10 cellular contexts compared by ENCODE assay signal in the genomic region with DNA sequence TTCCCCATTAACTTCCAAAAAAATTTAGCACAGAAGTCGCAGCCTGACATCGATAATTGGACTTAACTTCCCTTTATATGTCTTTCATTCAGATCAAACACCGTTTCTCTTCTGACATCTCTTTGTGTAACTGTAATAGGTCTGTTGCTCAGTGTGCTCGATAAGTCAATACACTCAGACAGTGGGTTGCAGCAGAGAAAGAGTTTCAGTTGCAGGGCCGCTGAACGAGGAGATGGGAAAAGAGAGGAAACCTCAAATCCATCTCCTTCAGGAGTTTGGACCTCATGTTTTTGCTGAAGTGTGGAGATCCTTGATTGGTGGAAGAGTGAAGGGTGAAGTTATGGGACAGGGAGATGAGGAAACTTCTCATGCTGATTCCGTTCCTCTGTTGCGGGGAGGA. TPM values are rescaled to one million over a fixed set of nuclear protein-coding genes. Genes with fewer than 3 reads are reported as not detected.
DNase-seq lines count a peak whose midpoint lies in the region; ATAC-seq and TF ChIP-seq lines count a peak whose summit lies in the region.
"Had no signal": no experiment of that assay in that cellular context is flagged by ENCODE, and none has a peak within 500 bp of the region (broad histone marks: within the 10 kb centered on the region; RNA-seq: fewer than 3 reads in every experiment).

No MANE protein-coding gene starts in this region.

- CTCF ChIA-PET in CD4-positive, alpha-beta T cell (lab: Charles Lee): interaction anchor here (2.0 kb wide), 1 partner anchor 10 kb away, joined by 10 read pairs; no protein-coding TSS in a partner anchor

- intact Hi-C loops in CD4-positive, alpha-beta T cell (cut with DNase I, micrococcal nuclease): loop anchor here in 1 of 2 experiments (2.0 to 10.0 kb wide), 2 partner anchors 40 to 228 kb away; a partner anchor contains a TSS
- intact Hi-C loops in thyroid gland (cut with DNase I): no loop called here

- no peak for TF ChIP-seq CTCF in CD4-positive, alpha-beta T cell (IDR thresholded peaks at IDR 0.05)
- TF ChIP-seq CTCF in NB4 (IDR thresholded peaks at IDR 0.05; ENCODE audit: low read depth, low read length) (no peak), neural crest cell (conservative IDR thresholded peaks at IDR 0.05) (no peak), thyroid gland (IDR thresholded peaks at IDR 0.05) (no peak)

- peaks cover 28% of the 10 kb centered on the region for H3K36me3 Mint-ChIP-seq in CD4-positive, alpha-beta T cell (ENCODE audit: low read depth)
- H3K36me3 Mint-ChIP-seq in neural crest cell (ENCODE audit: low read depth): no peaks in the 10 kb centered on the region

- H3K4me3 Mint-ChIP-seq in CD4-positive, alpha-beta T cell: peak overlapping the region; percentile 98
- peak overlapping the region; percentile 98 for H3K4me3 Mint-ChIP-seq in neural crest cell

- no peaks in the 10 kb centered on the region for H3K27me3 ChIP-seq in CD4-positive, alpha-beta T cell (ENCODE audit: control insufficient read depth, insufficient read depth, low read length)
- H3K27me3 ChIP-seq in ectodermal cell (ENCODE audit: control insufficient read depth, insufficient read depth, low read length, poor library complexity, severe bottlenecking) (no peaks in the 10 kb centered on the region), thyroid gland (no peaks in the 10 kb centered on the region)

- no peak for DNase-seq in CD4-positive, alpha-beta T cell
- DNase-seq in NB4 (ENCODE audit: low read depth) (no peak), neural crest cell (ENCODE audit: low read depth, low spot score) (no peak), thyroid gland (no peak), GOT3 (lab: John Stamatoyannopoulos, UW) (no peak), NCI-H526 treated with DMSO at 0.1 percent for 48 hours (lab: John Stamatoyannopoulos, UW) (no peak)
- DNase-seq in NK-92 treated with Interleukin-12 subunit alpha and Interleukin-12 subunit beta, amount 100 ng/mL, for 24 hours (lab: John Stamatoyannopoulos, UW): no peak
- DNase-seq: amniotic stem cell, NCI-H1436 had no signal

- no peaks in the 10 kb centered on the region for H3K9me3 Mint-ChIP-seq in CD4-positive, alpha-beta T cell
- no peaks in the 10 kb centered on the region for H3K9me3 Mint-ChIP-seq in neural crest cell

- POLR2A ChIA-PET in CD4-positive, alpha-beta T cell (lab: Charles Lee): no interaction called here

- H3K36me3 ChIP-seq in ectodermal cell (ENCODE audit: control insufficient read depth, insufficient read depth, low read length) (no peaks in the 10 kb centered on the region), thyroid gland (no peaks in the 10 kb centered on the region)

- no peak for ATAC-seq in CD4-positive, alpha-beta T cell (ENCODE audit: poor library complexity)

- H3K4me1 Mint-ChIP-seq in CD4-positive, alpha-beta T cell (ENCODE audit: low read depth): peaks cover 57% of the 10 kb centered on the region
- peaks cover 31% of the 10 kb centered on the region for H3K4me1 Mint-ChIP-seq in neural crest cell

- H3K27ac Mint-ChIP-seq in CD4-positive, alpha-beta T cell: peak overlapping the region; percentile 89
- no peak overlapping the region for H3K27ac Mint-ChIP-seq in neural crest cell (ENCODE audit: unreplicated experiment)

- H3K27me3 Mint-ChIP-seq in CD4-positive, alpha-beta T cell: no peaks in the 10 kb centered on the region
- H3K27me3 Mint-ChIP-seq in neural crest cell (ENCODE audit: low read depth): no peaks in the 10 kb centered on the region

- 90% methylated on average over 8 of the region's 8 CpGs for WGBS in ectodermal cell, 2 experiments
- WGBS in thyroid gland, 2 donors: 86 to 87% methylated on average over 8 of the region's 8 CpGs

- peaks cover 6% of the 10 kb centered on the region for H3K4me1 ChIP-seq in ectodermal cell (ENCODE audit: control insufficient read depth, insufficient read depth, low read length)
- H3K4me1 ChIP-seq in thyroid gland: peaks cover 10 to 26% of the 10 kb centered on the region in 2 donors

- H3K27ac ChIP-seq in CD4-positive, alpha-beta T cell (ENCODE audit: low read depth, low read length): no peak overlapping the region
- H3K27ac ChIP-seq in ectodermal cell (ENCODE audit: insufficient read depth, low read depth, low read length, poor library complexity, severe bottlenecking) (no peak overlapping the region), thyroid gland (no peak overlapping the region)

- H3K4me3 ChIP-seq in NB4 (ENCODE audit: low read depth, low read length): peak overlapping the region; percentile 99
- H3K4me3 ChIP-seq in ectodermal cell (ENCODE audit: insufficient read depth, low read depth, low read length): peak overlapping the region; percentile 88
- peak overlapping the region in 1 of 3 donors; percentile 82 for H3K4me3 ChIP-seq in thyroid gland (replicated peaks in 1 of 3)

- H3K9me3 ChIP-seq in CD4-positive, alpha-beta T cell (ENCODE audit: control insufficient read depth, low read length): no peaks in the 10 kb centered on the region
- H3K9me3 ChIP-seq in ectodermal cell (ENCODE audit: control insufficient read depth, low read length): no peaks in the 10 kb centered on the region
- no peaks in the 10 kb centered on the region for H3K9me3 ChIP-seq in thyroid gland

- TF ChIP-seq POLR2A in NB4 (IDR thresholded peaks at IDR 0.05; ENCODE audit: extremely low read depth, insufficient read length) (no peak), thyroid gland (IDR thresholded peaks at IDR 0.05) (no peak)

RNA-seq across cellular contexts. Expression of a gene that starts 1.1 kb away (rescaled TPM):
- total RNA-seq in CD4-positive, alpha-beta T cell: 10 to 100 TPM; 15.2 to 18.0 TPM
- 68.6 TPM for polyA plus RNA-seq in ectodermal cell (2013, experiment 1 of 4)
- polyA plus RNA-seq in ectodermal cell (2013, experiment 2 of 4): 70.1 TPM
- 47.1 TPM for polyA plus RNA-seq in ectodermal cell (2013, experiment 3 of 4)
- polyA plus RNA-seq in ectodermal cell (2013, experiment 4 of 4): 50.4 TPM
- total RNA-seq in neural crest cell (54.0 and 54.6 TPM in 2 replicates), thyroid gland (10 to 100 TPM; 31.9 to 38.3 (median 32.1) TPM)

RNA-seq across cellular contexts. Expression of a gene that starts 32.8 kb away (rescaled TPM):
- total RNA-seq in CD4-positive, alpha-beta T cell: not detected
- polyA plus RNA-seq in ectodermal cell (2013, experiment 1 of 4): 8.6 TPM
- polyA plus RNA-seq in ectodermal cell (2013, experiment 2 of 4): 7.0 TPM
- polyA plus RNA-seq in ectodermal cell (2013, experiment 3 of 4): 6.1 TPM
- 4.9 TPM for polyA plus RNA-seq in ectodermal cell (2013, experiment 4 of 4)
- total RNA-seq in neural crest cell (28.3 and 31.2 TPM in 2 replicates), thyroid gland (under 1 TPM in 2 of 4 donors, not detected in 2; 0.11 to 0.13 TPM)

Comparison
In these comparisons a context has a peak if more than half of its experiments do, and no peak if none do; other contexts are left out.
1. RNA of a gene that starts 32.8 kb away (total RNA-seq): 28.3 to 31.2 TPM in neural crest cell; not detected in CD4-positive, alpha-beta T cell and 0.11 to 0.13 TPM in thyroid gland; every median in the first group is over 10 times any median in the second.